ENCODE assay signal across 24 cellular contexts in the genomic region with DNA sequence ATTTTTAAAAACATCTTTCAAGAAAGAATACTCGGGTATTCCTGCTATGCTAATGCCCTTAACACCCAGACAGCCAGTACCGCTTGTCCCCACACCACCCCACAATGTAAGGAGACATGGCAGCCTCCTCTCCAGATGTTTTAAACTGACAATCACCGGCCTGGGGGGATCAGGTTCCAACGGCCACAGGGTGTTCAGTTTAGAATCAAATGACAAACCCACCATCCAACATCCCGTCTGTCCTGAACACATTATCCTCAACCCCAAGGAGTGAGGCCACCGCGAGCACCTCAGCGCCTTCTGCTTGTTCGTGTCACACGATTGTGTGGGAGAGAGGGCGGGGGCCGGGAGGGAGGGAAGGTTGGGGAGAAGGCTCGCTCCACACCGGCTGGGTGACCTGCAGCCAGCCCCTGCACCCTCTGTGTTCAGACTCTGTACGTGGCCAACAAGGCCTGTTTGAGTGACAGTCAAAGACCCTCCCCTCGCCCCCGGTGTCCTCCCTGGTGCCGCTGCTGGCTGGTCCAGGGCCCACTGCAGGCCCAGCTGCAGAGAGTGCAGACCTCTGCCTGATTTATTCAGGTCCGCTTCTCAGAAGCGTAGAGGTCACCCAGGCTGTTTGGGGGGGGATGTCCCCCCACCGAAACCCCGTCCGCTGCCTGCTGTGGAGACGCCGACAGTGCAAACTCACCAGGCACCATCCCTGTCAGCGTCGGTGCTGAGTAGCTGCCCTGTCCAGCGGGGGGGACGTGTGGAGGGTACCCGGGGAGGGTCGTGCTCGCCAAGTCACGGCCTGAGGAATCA.
"Had no signal": no experiment of that assay in that cellular context is flagged by ENCODE, and none has a peak within 500 bp of the region (broad histone marks: within the 10 kb centered on the region; RNA-seq: fewer than 3 reads in every experiment).

No MANE protein-coding gene starts in this region.

- H3K4me3 Mint-ChIP-seq: activated naive CD8-positive, alpha-beta T cell; activated T-cell treated with anti-CD3 and anti-CD28 coated beads, Interleukin-2, amount 50 U/mL, for 72 hours; effector memory CD8-positive, alpha-beta T cell had no signal

- H3K27me3 ChIP-seq: colonic mucosa, gastrocnemius medialis, pancreas, right atrium auricular region, testis, transverse colon, uterus had no signal

- H3K27ac Mint-ChIP-seq: activated naive CD8-positive, alpha-beta T cell; activated T-cell treated with anti-CD3 and anti-CD28 coated beads, Interleukin-2, amount 50 U/mL, for 72 hours; effector memory CD8-positive, alpha-beta T cell had no signal

- ATAC-seq: activated T-cell treated with anti-CD3 and anti-CD28 coated beads, Interleukin-2, amount 50 U/mL, for 72 hours; effector memory CD8-positive, alpha-beta T cell; gastrocnemius medialis; left colon; lower lobe of right lung; pancreas; psoas muscle; stimulated activated naive CD8-positive, alpha-beta T cell treated with anti-CD3 and anti-CD28 coated beads, Interleukin-15, Interleukin-2, amounts not matched to agents 100 U/mL and 50 U/mL, for 24 hours had no signal

- H3K36me3 ChIP-seq: colonic mucosa, gastrocnemius medialis, lower lobe of right lung, pancreas, right atrium auricular region, transverse colon, uterus had no signal

- H3K4me3 ChIP-seq: colonic mucosa, dorsolateral prefrontal cortex, gastrocnemius medialis, lower lobe of right lung, pancreas, psoas muscle, right atrium auricular region, testis, transverse colon, uterus had no signal

- H3K27ac ChIP-seq: colonic mucosa, dorsolateral prefrontal cortex, gastrocnemius medialis, lower lobe of right lung, pancreas, psoas muscle, right atrium auricular region, testis, transverse colon, uterus had no signal

- DNase-seq: activated CD4-positive, alpha-beta T cell treated with anti-CD3 and anti-CD28 coated beads for 4 hours; activated CD4-positive, alpha-beta T cell treated with anti-CD3 and anti-CD28 coated beads, Interleukin-2, amount 50 U/mL, for 4 hours; activated naive CD4-positive, alpha-beta T cell treated with Interleukin-2 at 50 U/mL for 16 hours; activated T-cell treated with anti-CD3 and anti-CD28 coated beads for 4 hours; activated T-cell treated with anti-CD3 and anti-CD28 coated beads, Interleukin-2, amount 50 U/mL, for 72 hours; anterior cingulate cortex; colonic mucosa; dorsolateral prefrontal cortex; effector memory CD8-positive, alpha-beta T cell; gastrocnemius medialis; hippocampal formation; left colon; lower lobe of right lung; mesendoderm; nucleus accumbens; stimulated activated naive CD8-positive, alpha-beta T cell treated with anti-CD3 and anti-CD28 coated beads, Interleukin-15, Interleukin-2, amounts not matched to agents 100 U/mL and 50 U/mL, for 24 hours; T-helper 2 cell; testis; transverse colon; uterus had no signal

- H3K9me3 Mint-ChIP-seq: activated T-cell treated with anti-CD3 and anti-CD28 coated beads, Interleukin-2, amount 50 U/mL, for 72 hours; effector memory CD8-positive, alpha-beta T cell had no signal

- H3K9me3 ChIP-seq: colonic mucosa, gastrocnemius medialis, lower lobe of right lung, pancreas, psoas muscle, right atrium auricular region, testis, transverse colon, uterus had no signal

- H3K4me1 ChIP-seq: colonic mucosa, gastrocnemius medialis, lower lobe of right lung, pancreas, psoas muscle, right atrium auricular region, testis, transverse colon, uterus had no signal

- H3K36me3 Mint-ChIP-seq: activated naive CD8-positive, alpha-beta T cell had no signal
